In the genomic region with DNA sequence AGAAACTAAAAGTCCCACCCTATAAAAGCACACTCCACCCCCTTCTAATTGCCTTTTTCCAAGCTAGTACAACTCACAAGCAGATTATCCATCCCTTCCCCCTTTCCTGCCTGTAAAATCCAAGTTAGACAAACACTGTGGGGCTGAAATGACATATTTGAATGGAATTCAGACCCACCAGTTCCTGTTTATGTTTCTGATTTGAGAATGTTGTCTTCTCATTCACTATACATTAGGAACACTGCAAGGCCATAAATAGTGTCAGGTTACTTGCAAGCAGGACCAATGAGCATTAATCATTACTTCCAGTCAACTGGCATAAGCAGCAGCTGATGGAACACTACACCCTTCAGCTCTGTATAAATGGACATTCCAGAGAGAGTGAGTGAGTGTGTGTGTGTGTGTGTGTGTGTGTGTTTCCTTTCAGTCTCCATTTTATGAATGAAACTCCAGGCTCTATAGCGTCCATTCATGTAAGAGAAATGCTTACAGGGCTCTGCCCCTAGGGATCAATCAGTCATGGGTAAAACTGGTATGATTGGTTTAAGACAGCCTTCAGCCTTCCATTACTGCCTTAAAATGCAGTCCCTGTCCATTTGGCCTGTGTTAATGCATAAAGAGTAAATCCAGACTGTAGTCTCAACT, we compare ENCODE assay signal across 8 cellular contexts.
DNase-seq lines count a peak whose midpoint lies in the region; ATAC-seq and TF ChIP-seq lines count a peak whose summit lies in the region.

No MANE protein-coding gene starts in this region.

- intact Hi-C loops in left colon (cut with DNase I, micrococcal nuclease), result no loop called here
- intact Hi-C loops in posterior vena cava (cut with DNase I), result no loop called here
- intact Hi-C loops in activated CD8-positive, alpha-beta T cell treated with anti-CD3 and anti-CD28 coated beads for 36 hours (cut with micrococcal nuclease), result no loop called here

- H3K4me1 Mint-ChIP-seq in activated CD4-positive, alpha-beta memory T cell treated with anti-CD3 and anti-CD28 coated beads, Interleukin-2, amount 10 ng/mL, durations not matched to agents 7 days and 5 days, result no peaks in the 10 kb centered on the region
- no peaks in the 10 kb centered on the region for H3K4me1 Mint-ChIP-seq in activated CD8-positive, alpha-beta T cell treated with anti-CD3 and anti-CD28 coated beads for 36 hours (ENCODE audit: low read depth)

- in situ Hi-C loops in astrocyte of the cerebellum (cut with HindIII; ENCODE audit: low sequenced_read_pairs), result no loop called here

- H3K36me3 Mint-ChIP-seq in activated CD4-positive, alpha-beta memory T cell treated with anti-CD3 and anti-CD28 coated beads, Interleukin-2, amount 10 ng/mL, durations not matched to agents 7 days and 5 days (ENCODE audit: low read depth), result no peaks in the 10 kb centered on the region
- no peaks in the 10 kb centered on the region for H3K36me3 Mint-ChIP-seq in activated CD8-positive, alpha-beta T cell treated with anti-CD3 and anti-CD28 coated beads for 36 hours (ENCODE audit: low read depth)

- CTCF ChIA-PET in activated CD4-positive, alpha-beta memory T cell treated with anti-CD3 and anti-CD28 coated beads, Interleukin-2, amount 10 ng/mL, durations not matched to agents 7 days and 5 days (lab: Charles Lee), result no interaction called here
- CTCF ChIA-PET in activated CD8-positive, alpha-beta T cell treated with anti-CD3 and anti-CD28 coated beads for 36 hours (lab: Charles Lee), result no interaction called here

- no peak overlapping the region for H3K4me3 Mint-ChIP-seq in activated CD4-positive, alpha-beta memory T cell treated with anti-CD3 and anti-CD28 coated beads, Interleukin-2, amount 10 ng/mL, durations not matched to agents 7 days and 5 days
- no peak overlapping the region for H3K4me3 Mint-ChIP-seq in activated CD8-positive, alpha-beta T cell treated with anti-CD3 and anti-CD28 coated beads for 36 hours

- H3K27ac Mint-ChIP-seq in activated CD4-positive, alpha-beta memory T cell treated with anti-CD3 and anti-CD28 coated beads, Interleukin-2, amount 10 ng/mL, durations not matched to agents 7 days and 5 days, result no peak overlapping the region
- no peak overlapping the region for H3K27ac Mint-ChIP-seq in activated CD8-positive, alpha-beta T cell treated with anti-CD3 and anti-CD28 coated beads for 36 hours

- POLR2A ChIA-PET in activated CD4-positive, alpha-beta memory T cell treated with anti-CD3 and anti-CD28 coated beads, Interleukin-2, amount 10 ng/mL, durations not matched to agents 7 days and 5 days (lab: Charles Lee), result no interaction called here
- POLR2A ChIA-PET in activated CD8-positive, alpha-beta T cell treated with anti-CD3 and anti-CD28 coated beads for 36 hours (lab: Charles Lee), result no interaction called here

- H3K27me3 Mint-ChIP-seq in activated CD4-positive, alpha-beta memory T cell treated with anti-CD3 and anti-CD28 coated beads, Interleukin-2, amount 10 ng/mL, durations not matched to agents 7 days and 5 days, result no peaks in the 10 kb centered on the region
- no peaks in the 10 kb centered on the region for H3K27me3 Mint-ChIP-seq in activated CD8-positive, alpha-beta T cell treated with anti-CD3 and anti-CD28 coated beads for 36 hours

- no peak overlapping the region for H3K4me3 ChIP-seq in astrocyte of the cerebellum (ENCODE audit: low read depth, low read length)

- H3K9me3 Mint-ChIP-seq in activated CD4-positive, alpha-beta memory T cell treated with anti-CD3 and anti-CD28 coated beads, Interleukin-2, amount 10 ng/mL, durations not matched to agents 7 days and 5 days, result no peaks in the 10 kb centered on the region
- peaks cover 1% of the 10 kb centered on the region for H3K9me3 Mint-ChIP-seq in activated CD8-positive, alpha-beta T cell treated with anti-CD3 and anti-CD28 coated beads for 36 hours

- DNase-seq in DMS79 (lab: John Stamatoyannopoulos, UW), result peak; percentile 55
- DNase-seq in NCI-H2081 treated with DMSO at 0.1 percent for 48 hours (lab: John Stamatoyannopoulos, UW), result peak; percentile 93
- DNase-seq in astrocyte of the cerebellum (ENCODE audit: low read depth), result peak; percentile 98
- peak in 1 of 2 donors; percentile 12 for DNase-seq in left colon
- DNase-seq in activated CD4-positive, alpha-beta memory T cell treated with anti-CD3 and anti-CD28 coated beads, Interleukin-2, amount 10 ng/mL, durations not matched to agents 7 days and 5 days, result no peak
- no peak for DNase-seq in germinal center (ENCODE audit: low spot score)
- no peak for DNase-seq in posterior vena cava (ENCODE audit: low spot score)
- DNase-seq in activated CD8-positive, alpha-beta T cell treated with anti-CD3 and anti-CD28 coated beads for 36 hours, result no peak

- TF ChIP-seq CTCF in astrocyte of the cerebellum (IDR thresholded peaks at IDR 0.05; ENCODE audit: low read depth, low read length, missing control alignments), result no peak
- no peak for TF ChIP-seq CTCF in activated CD8-positive, alpha-beta T cell treated with anti-CD3 and anti-CD28 coated beads for 36 hours (IDR thresholded peaks at IDR 0.05)

- ATAC-seq in left colon, result peak; percentile 69
- no peak for ATAC-seq in activated CD8-positive, alpha-beta T cell treated with anti-CD3 and anti-CD28 coated beads for 36 hours

Comparison
In these comparisons a context has a peak if more than half of its experiments do, and no peak if none do; other contexts are left out.
1. DNase-seq: peak in DMS79 (single experiment), NCI-H2081 treated with DMSO at 0.1 percent for 48 hours (single experiment) and astrocyte of the cerebellum (single experiment); none in activated CD4-positive, alpha-beta memory T cell treated with anti-CD3 and anti-CD28 coated beads, Interleukin-2, amount 10 ng/mL, durations not matched to agents 7 days and 5 days (single experiment), germinal center (single experiment), posterior vena cava (single experiment) and activated CD8-positive, alpha-beta T cell treated with anti-CD3 and anti-CD28 coated beads for 36 hours (single experiment).